19 cellular contexts compared by ENCODE assay signal in the genomic region with DNA sequence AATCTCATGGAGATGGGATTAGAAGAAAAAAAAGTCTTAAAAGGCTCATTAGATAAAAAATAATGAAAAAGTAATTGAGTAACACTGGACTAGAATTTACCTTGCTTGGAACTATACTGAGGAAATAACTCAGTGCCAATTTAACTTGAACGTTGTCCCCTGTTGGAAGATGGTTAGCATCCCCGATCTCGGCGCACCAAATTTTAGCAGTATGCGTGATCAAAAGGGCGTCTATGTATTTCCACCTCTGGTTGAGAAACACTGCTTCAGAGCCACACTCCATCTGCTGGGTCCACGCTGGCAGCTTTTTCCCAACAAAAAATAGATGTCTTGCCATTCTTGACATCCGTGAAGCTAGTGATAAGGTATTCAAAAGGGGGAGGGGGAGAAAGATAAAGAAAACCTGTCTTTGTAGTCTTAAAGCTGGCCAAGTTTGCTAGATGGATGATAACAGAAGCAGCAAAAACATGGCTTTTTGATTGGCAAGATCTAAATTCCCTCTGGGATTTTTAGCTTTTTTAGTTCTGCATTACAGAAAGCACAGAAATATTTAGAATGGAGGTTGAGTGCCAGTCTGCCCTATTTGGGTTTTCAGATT. TPM values are rescaled to one million over a fixed set of nuclear protein-coding genes. Genes with fewer than 3 reads are reported as not detected.
DNase-seq lines count a peak whose midpoint lies in the region; ATAC-seq and TF ChIP-seq lines count a peak whose summit lies in the region.
"Had no signal": no experiment of that assay in that cellular context is flagged by ENCODE, and none has a peak within 500 bp of the region (broad histone marks: within the 10 kb centered on the region; RNA-seq: fewer than 3 reads in every experiment).

No MANE protein-coding gene starts in this region.

- H3K27ac Mint-ChIP-seq in activated CD4-positive, alpha-beta T cell treated with anti-CD3 and anti-CD28 coated beads for 36 hours: peak overlapping the region; percentile 6
- H3K27ac Mint-ChIP-seq in effector memory CD8-positive, alpha-beta T cell: peak overlapping the region; percentile 29 to 87

- peaks cover 11% of the 10 kb centered on the region for H3K4me1 Mint-ChIP-seq in activated CD4-positive, alpha-beta T cell treated with anti-CD3 and anti-CD28 coated beads for 36 hours
- H3K4me1 Mint-ChIP-seq in effector memory CD8-positive, alpha-beta T cell (ENCODE audit: low read depth in 2 of 2): peaks cover 5 to 23% of the 10 kb centered on the region in 2 donors

- H3K27ac ChIP-seq in substantia nigra (ENCODE audit: low read depth, low read length, poor library complexity, severe bottlenecking): peak overlapping the region; percentile 73
- H3K27ac ChIP-seq: SJSA1 had no signal

- no peak for ATAC-seq in activated CD4-positive, alpha-beta T cell treated with anti-CD3 and anti-CD28 coated beads for 36 hours
- ATAC-seq in effector memory CD8-positive, alpha-beta T cell (replicated peaks): no peak
- ATAC-seq: GM12878, Right ventricle myocardium inferior had no signal

- H3K9me3 ChIP-seq in Loucy (ENCODE audit: insufficient read depth, low read depth, low read length): no peaks in the 10 kb centered on the region
- H3K9me3 ChIP-seq: SJSA1 had no signal

- CTCF ChIA-PET in activated CD4-positive, alpha-beta T cell treated with anti-CD3 and anti-CD28 coated beads for 36 hours (lab: Charles Lee): interaction anchor here (0.6 to 4.2 kb wide), 5 partner anchors 11 to 182 kb away, joined by 3 to 23 read pairs (median 3); no protein-coding TSS in a partner anchor

- H3K36me3 ChIP-seq in Loucy (ENCODE audit: insufficient read depth, low read length): peaks cover 6% of the 10 kb centered on the region; the same call in 1 of the 2 replicates
- H3K36me3 ChIP-seq: SJSA1 had no signal

- H2AFZ ChIP-seq in Loucy (ENCODE audit: low read length): no peak overlapping the region

- H3F3A ChIP-seq in Loucy (ENCODE audit: low read depth): no peaks in the 10 kb centered on the region

- intact Hi-C loops in activated CD4-positive, alpha-beta T cell treated with anti-CD3 and anti-CD28 coated beads for 36 hours (cut with DNase I, micrococcal nuclease): no loop called here

- H3K4me3 Mint-ChIP-seq in activated CD4-positive, alpha-beta T cell treated with anti-CD3 and anti-CD28 coated beads for 36 hours: no peak overlapping the region
- H3K4me3 Mint-ChIP-seq in effector memory CD8-positive, alpha-beta T cell: no peak overlapping the region

- H3K27me3 ChIP-seq in Loucy (ENCODE audit: insufficient read depth, low read length, poor library complexity, severe bottlenecking): no peaks in the 10 kb centered on the region
- H3K27me3 ChIP-seq: SJSA1 had no signal

- POLR2A ChIA-PET in activated CD4-positive, alpha-beta T cell treated with anti-CD3 and anti-CD28 coated beads for 36 hours (lab: Charles Lee): no interaction called here

- TF ChIP-seq CTCF in Loucy (conservative IDR thresholded peaks at IDR 0.05; ENCODE audit: low read length): no peak

- no peaks in the 10 kb centered on the region for H3K27me3 Mint-ChIP-seq in activated CD4-positive, alpha-beta T cell treated with anti-CD3 and anti-CD28 coated beads for 36 hours
- no peaks in the 10 kb centered on the region for H3K27me3 Mint-ChIP-seq in effector memory CD8-positive, alpha-beta T cell

- H4K20me1 ChIP-seq in Loucy (ENCODE audit: insufficient read depth, low read length, poor library complexity, severe bottlenecking): peaks cover 11% of the 10 kb centered on the region

- H3K36me3 Mint-ChIP-seq in activated CD4-positive, alpha-beta T cell treated with anti-CD3 and anti-CD28 coated beads for 36 hours (ENCODE audit: low read depth): peaks cover 6% of the 10 kb centered on the region
- peaks cover 13% of the 10 kb centered on the region for H3K36me3 Mint-ChIP-seq in effector memory CD8-positive, alpha-beta T cell (ENCODE audit: insufficient read depth)

- DNase-seq in activated CD4-positive, alpha-beta T cell treated with anti-CD3 and anti-CD28 coated beads for 36 hours: no peak
- DNase-seq in activated CD4-positive, alpha-beta T cell treated with anti-CD3 and anti-CD28 coated beads, Interleukin-2, amount 50 U/mL, for 1 hour: no peak
- DNase-seq in effector memory CD8-positive, alpha-beta T cell: no peak
- DNase-seq in substantia nigra (lab: John Stamatoyannopoulos, UW): no peak
- DNase-seq in SKM-1 (lab: John Stamatoyannopoulos, UW; ENCODE audit: unreplicated experiment): no peak
- no peak for DNase-seq in OCI-M2 (lab: John Stamatoyannopoulos, UW; ENCODE audit: unreplicated experiment)
- DNase-seq in NCI-H2081 (lab: John Stamatoyannopoulos, UW): no peak
- DNase-seq: AML-193, C1 segment of cervical spinal cord, DMS79, H7, NCI-H1092, NCI-H146, NCI-H2029, NCI-H524 treated with DMSO at 0.1 percent for 48 hours had no signal

- peak overlapping the region; percentile 16 for H3K4me2 ChIP-seq in Loucy (ENCODE audit: low read depth, low read length, poor library complexity, severe bottlenecking)

- no peaks in the 10 kb centered on the region for H3K9me3 Mint-ChIP-seq in activated CD4-positive, alpha-beta T cell treated with anti-CD3 and anti-CD28 coated beads for 36 hours (ENCODE audit: low read depth)
- no peaks in the 10 kb centered on the region for H3K9me3 Mint-ChIP-seq in effector memory CD8-positive, alpha-beta T cell

- no peaks in the 10 kb centered on the region for H3K9me2 ChIP-seq in Loucy (replicated peaks; ENCODE audit: low read depth, low read length)

- no peak overlapping the region for H3K4me3 ChIP-seq in Loucy (ENCODE audit: low read length, poor library complexity, severe bottlenecking)
- H3K4me3 ChIP-seq: GM12878, SJSA1 had no signal

- peaks cover 40% of the 10 kb centered on the region for H3K4me1 ChIP-seq in Loucy (ENCODE audit: insufficient read depth, low read length, poor library complexity, severe bottlenecking)

- no peak overlapping the region for H3K9ac ChIP-seq in Loucy (ENCODE audit: low read depth, low read length, poor library complexity, severe bottlenecking)

- H3K79me2 ChIP-seq in Loucy (ENCODE audit: insufficient read depth, low read length): peaks cover 63% of the 10 kb centered on the region

RNA-seq across cellular contexts. Expression of gene HINT3, which starts 6.4 kb away (rescaled TPM):
- total RNA-seq in activated CD4-positive, alpha-beta T cell treated with anti-CD3 and anti-CD28 coated beads for 36 hours: 1 to 10 TPM; 5.4 to 8.1 TPM

RNA-seq across cellular contexts. Expression of gene TRMT11, which starts 23.3 kb away (rescaled TPM):
- total RNA-seq in activated CD4-positive, alpha-beta T cell treated with anti-CD3 and anti-CD28 coated beads for 36 hours: 10 to 100 TPM; 33.4 to 40.5 TPM
